In genomic region chr16:67927131-67927941, GRCh38 we compare ENCODE assay signal across 1 cellular context.
TF ChIP-seq lines count a peak whose summit lies in the region.

No MANE protein-coding gene starts in this region.

TF ChIP-seq in K562, 482 proteins besides CTCF, POLR2A, EP300 and RAD21:
- no peak for TF ChIP-seq CCNT2 (IDR thresholded peaks at IDR 0.05; ENCODE audit: borderline replicate concordance, extremely low read depth, insufficient read length, low read depth, low read length)
- no peak for TF ChIP-seq MCM3 (IDR thresholded peaks at IDR 0.05)
- no peak for TF ChIP-seq FOS (IDR thresholded peaks at IDR 0.05; ENCODE audit: extremely low read depth, insufficient read length)
- no peak for TF ChIP-seq HDGF (IDR thresholded peaks at IDR 0.05)
- 0 out of 2 replicates have a peak, but pooled peaks have one; percentile 46 for TF ChIP-seq POLR2G (IDR thresholded peaks at IDR 0.05; ENCODE audit: low read depth, low read length)
